8 cellular contexts compared by ENCODE assay signal in genomic region chr5:67095346-67095871, GRCh38.
DNase-seq lines count a peak whose midpoint lies in the region; ATAC-seq lines count a peak whose summit lies in the region.

No MANE protein-coding gene starts in this region.

- H4K91ac ChIP-seq in neuronal stem cell (ENCODE audit: low read depth, low read length, poor library complexity): no peak overlapping the region

- no peaks in the 10 kb centered on the region for H3K79me1 ChIP-seq in neuronal stem cell (ENCODE audit: low read depth, low read length)

- no CpG with 5 or more reads among the region's 6 CpGs for WGBS in neuronal stem cell (ENCODE audit: extremely low coverage in 2 of 2, insufficient read length in 2 of 2, insufficient replicate concordance in 1 of 2), 2 donors

- in situ Hi-C loops in SK-MEL-5 (cut with HindIII; ENCODE audit: low pct_unique_long_range_greater_than_20kb, low sequenced_read_pairs): no loop called here

- H3K23ac ChIP-seq in neuronal stem cell (ENCODE audit: low read depth, low read length, poor library complexity): no peak overlapping the region

- no peak overlapping the region for H2AK5ac ChIP-seq in neuronal stem cell (ENCODE audit: low read depth, low read length)

- peak; percentile 54 for DNase-seq in SK-MEL-5 (ENCODE audit: low read depth, low spot score)
- DNase-seq in globus pallidus (ENCODE audit: low spot score): peak; percentile 70
- DNase-seq in neuronal stem cell (ENCODE audit: low spot score): no peak
- DNase-seq in SHP77 treated with DMSO at 0.1 percent for 48 hours (lab: John Stamatoyannopoulos, UW): no peak
- DNase-seq in NCI-H2196 (lab: John Stamatoyannopoulos, UW; ENCODE audit: unreplicated experiment): no peak

- H2BK15ac ChIP-seq in neuronal stem cell (ENCODE audit: low read length): no peak overlapping the region

- H3K36me3 ChIP-seq in ACC112 (ENCODE audit: insufficient read depth, low read length) (no peaks in the 10 kb centered on the region), neuronal stem cell (replicated peaks in 1 of 2; ENCODE audit: control insufficient read depth in 2 of 2, insufficient read depth in 2 of 2, low read length in 2 of 2) (no peaks in the 10 kb centered on the region)

- H3K9ac ChIP-seq in neuronal stem cell (ENCODE audit: low read depth, low read length, poor library complexity): no peak overlapping the region

- H2BK120ac ChIP-seq in neuronal stem cell (ENCODE audit: low read depth, low read length): no peak overlapping the region

- H2AFZ ChIP-seq in ACC112 (ENCODE audit: low read length, unreplicated experiment): peak overlapping the region; percentile 65
- no peak overlapping the region for H2AFZ ChIP-seq in neuronal stem cell (ENCODE audit: low read length)

- H3K14ac ChIP-seq in neuronal stem cell (ENCODE audit: low read length): no peak overlapping the region

- H3K27ac ChIP-seq in ACC112 (ENCODE audit: low read depth, low read length) (peak overlapping the region; percentile 42), neuronal stem cell (replicated peaks; ENCODE audit: low read length) (peak overlapping the region; percentile 25)

- H2BK5ac ChIP-seq in neuronal stem cell (ENCODE audit: low read length): no peak overlapping the region

- H3K4me3 ChIP-seq in ACC112 (ENCODE audit: low read depth, low read length): peak overlapping the region; percentile 59
- no peak overlapping the region for H3K4me3 ChIP-seq in neuronal stem cell (ENCODE audit: low read length in 2 of 2)

- H3K27me3 ChIP-seq in ACC112 (ENCODE audit: insufficient read depth, low read length) (no peaks in the 10 kb centered on the region), neuronal stem cell (ENCODE audit: control insufficient read depth in 3 of 3, insufficient read depth in 3 of 3, low read depth in 1 of 3, low read length in 3 of 3) (no peaks in the 10 kb centered on the region)

- no peaks in the 10 kb centered on the region for H3K79me2 ChIP-seq in ACC112 (ENCODE audit: control insufficient read depth, insufficient read depth, low read length, unreplicated experiment)

- ATAC-seq in HG03280 (IDR thresholded peaks at IDR 0.05; ENCODE audit: unreplicated experiment): no peak
- no peak for ATAC-seq in GM21619 (IDR thresholded peaks at IDR 0.05; ENCODE audit: unreplicated experiment)

- no peak overlapping the region for H3K18ac ChIP-seq in neuronal stem cell (ENCODE audit: low read length)

- H3K4me1 ChIP-seq in ACC112 (ENCODE audit: control insufficient read depth, insufficient read depth, low read length, unreplicated experiment): peaks cover 38% of the 10 kb centered on the region
- peaks cover 12 to 38% of the 10 kb centered on the region in 2 donors for H3K4me1 ChIP-seq in neuronal stem cell (ENCODE audit: control insufficient read depth in 2 of 2, insufficient read depth in 1 of 2, low read depth in 1 of 2, low read length in 2 of 2)

- H3K9me3 ChIP-seq in neuronal stem cell (replicated peaks in 1 of 2; ENCODE audit: control insufficient read depth in 2 of 2, insufficient read depth in 1 of 2, low read depth in 1 of 2, low read length in 2 of 2): no peaks in the 10 kb centered on the region

- H2BK12ac ChIP-seq in neuronal stem cell (ENCODE audit: low read length): no peak overlapping the region

- H3K4me2 ChIP-seq in neuronal stem cell (ENCODE audit: insufficient read depth, low read length, poor library complexity, severe bottlenecking): no peak overlapping the region

- no peak overlapping the region for H4K8ac ChIP-seq in neuronal stem cell (ENCODE audit: low read depth, low read length)

- no peak overlapping the region for H3K4ac ChIP-seq in neuronal stem cell (ENCODE audit: low read length)

Comparison
In these comparisons a context has a peak if more than half of its experiments do, and no peak if none do; other contexts are left out.
1. DNase-seq: peak in SK-MEL-5 (single experiment) and globus pallidus (single experiment); none in neuronal stem cell (single experiment), SHP77 treated with DMSO at 0.1 percent for 48 hours (single experiment) and NCI-H2196 (single experiment).